In genomic region chr7:103651978-103652377, GRCh38 we compare ENCODE assay signal across 28 cellular contexts.
A peak's percentile ranks its signal among the peaks of the same experiment; 100 is the strongest.
DNase-seq lines count a peak whose midpoint lies in the region; FAIRE-seq and TF ChIP-seq lines count a peak whose summit lies in the region.
"Had no signal": no experiment of that assay in that cellular context is flagged by ENCODE, and none has a peak within 500 bp of the region (broad histone marks: within the 10 kb centered on the region; RNA-seq: fewer than 3 reads in every experiment).

No MANE protein-coding gene starts in this region.

- TF ChIP-seq CTCF in neural cell (IDR thresholded peaks at IDR 0.05; ENCODE audit: poor library complexity, severe bottlenecking) (no peak), mesothelial cell of epicardium (IDR thresholded peaks at IDR 0.05; ENCODE audit: unreplicated experiment) (no peak)

- H3K27ac ChIP-seq in SJCRH30 (peak overlapping the region; percentile 84), neural cell (ENCODE audit: low read length) (no peak overlapping the region)
- H3K27ac ChIP-seq: prostate gland, SK-N-MC, uterus had no signal

- peaks cover 5% of the 10 kb centered on the region for H3K36me3 Mint-ChIP-seq in mesothelial cell of epicardium

- H3K4me3 ChIP-seq in SJCRH30 (peak overlapping the region; percentile 37), neural cell (ENCODE audit: low read length) (no peak overlapping the region)
- H3K4me3 ChIP-seq: prostate gland, SK-N-MC, uterus had no signal

- H3K36me3 ChIP-seq in SJCRH30 (peaks cover 12% of the 10 kb centered on the region; the same call in 1 of the 2 replicates), neural cell (ENCODE audit: insufficient read depth, low read length) (peaks cover 3% of the 10 kb centered on the region)
- H3K36me3 ChIP-seq: prostate gland, uterus had no signal

- peak; percentile 39 for DNase-seq in NCI-H2227 (lab: John Stamatoyannopoulos, UW; ENCODE audit: unreplicated experiment)
- no peak for DNase-seq in NCI-H2227 treated with DMSO at 0.1 percent for 48 hours (lab: John Stamatoyannopoulos, UW)
- DNase-seq in NCI-H1105 treated with DMSO at 0.1 percent for 48 hours (lab: John Stamatoyannopoulos, UW), result peak; percentile 34
- DNase-seq in SJCRH30, result peak; percentile 65 to 93
- no peak for DNase-seq in mesothelial cell of epicardium (ENCODE audit: low spot score in 2 of 2, unreplicated experiment in 2 of 2)
- no peak for DNase-seq in amygdala (lab: John Stamatoyannopoulos, UW)
- DNase-seq in RCC 7860 (ENCODE audit: low spot score), result no peak
- DNase-seq: activated CD4-positive, alpha-beta T cell treated with anti-CD3 and anti-CD28 coated beads, Interleukin-2, amount 50 U/mL, for 48 hours; activated T-cell treated with anti-CD3 and anti-CD28 coated beads, Interleukin-2, amount 50 U/mL, for 48 hours; AML-193; CD4-positive, alpha-beta T cell; H7; KG1; midbrain; naive thymus-derived CD4-positive, alpha-beta T cell; nucleus accumbens; OCI-M1; stimulated activated CD4-positive, alpha-beta T cell treated with anti-CD3 and anti-CD28 coated beads, Interleukin-12 subunit alpha, Interleukin-12 subunit beta, amount 100 ng/mL, for 4 hours; stimulated activated CD4-positive, alpha-beta T cell treated with anti-CD3 and anti-CD28 coated beads, Interleukin-2, amount 100 ng/mL, for 48 hours; stimulated activated naive CD8-positive, alpha-beta T cell treated with anti-CD3 and anti-CD28 coated beads, Interleukin-15, amount 100 ng/mL, for 72 hours; uterus had no signal

- no peaks in the 10 kb centered on the region for H3K9me2 ChIP-seq in neural cell (ENCODE audit: insufficient read depth, low read length)

- no peak overlapping the region for H3K9ac ChIP-seq in neural cell (ENCODE audit: low read length)

- no peaks in the 10 kb centered on the region for H3K79me2 ChIP-seq in neural cell (replicated peaks; ENCODE audit: insufficient read depth, low read length)

- H3K9me3 Mint-ChIP-seq in mesothelial cell of epicardium, result peaks cover 17% of the 10 kb centered on the region

- no peak for TF ChIP-seq RAD21 in neural cell (conservative IDR thresholded peaks at IDR 0.05)

- H3K4me1 Mint-ChIP-seq in mesothelial cell of epicardium, result peaks cover 3% of the 10 kb centered on the region
- H3K4me1 Mint-ChIP-seq: naive thymus-derived CD4-positive, alpha-beta T cell; stimulated activated naive CD8-positive, alpha-beta T cell treated with anti-CD3 and anti-CD28 coated beads, Interleukin-15, amount 100 ng/mL, for 72 hours had no signal

- peaks cover 4% of the 10 kb centered on the region; the same call in 1 of the 2 replicates for H3K9me3 ChIP-seq in SJCRH30 (replicated peaks)
- no peaks in the 10 kb centered on the region for H3K9me3 ChIP-seq in neural cell (ENCODE audit: low read length)
- H3K9me3 ChIP-seq: prostate gland, uterus had no signal

- H3K27ac Mint-ChIP-seq in mesothelial cell of epicardium, result no peak overlapping the region
- H3K27ac Mint-ChIP-seq: CD4-positive, alpha-beta T cell; dendritic cell treated with granulocyte-macrophage colony-stimulating factor and Interleukin-4, amounts not matched to agents 40 ng/mL and 50 ng/mL, for 4 days; naive thymus-derived CD4-positive, alpha-beta T cell; stimulated activated naive CD8-positive, alpha-beta T cell treated with anti-CD3 and anti-CD28 coated beads, Interleukin-15, amount 100 ng/mL, for 72 hours had no signal

- H3K4me2 ChIP-seq in neural cell (ENCODE audit: low read length), result no peak overlapping the region

- no peak overlapping the region for H2AFZ ChIP-seq in neural cell (ENCODE audit: low read depth, low read length)

- TF ChIP-seq EP300 in neural cell (conservative IDR thresholded peaks at IDR 0.05; ENCODE audit: poor library complexity, severe bottlenecking), result peak; percentile 86

- H3K4me1 ChIP-seq in SJCRH30, result peaks cover 68% of the 10 kb centered on the region
- H3K4me1 ChIP-seq: prostate gland, uterus had no signal

- no peaks in the 10 kb centered on the region for H3K27me3 ChIP-seq in SJCRH30
- H3K27me3 ChIP-seq in neural cell (ENCODE audit: insufficient read depth, low read depth, low read length), result no peaks in the 10 kb centered on the region
- H3K27me3 ChIP-seq: uterus had no signal

- H3K4me3 Mint-ChIP-seq in mesothelial cell of epicardium, result no peak overlapping the region
- H3K4me3 Mint-ChIP-seq: CD4-positive, alpha-beta T cell; dendritic cell treated with granulocyte-macrophage colony-stimulating factor and Interleukin-4, amounts not matched to agents 40 ng/mL and 50 ng/mL, for 4 days; endodermal cell; naive thymus-derived CD4-positive, alpha-beta T cell; stimulated activated naive CD8-positive, alpha-beta T cell treated with anti-CD3 and anti-CD28 coated beads, Interleukin-15, amount 100 ng/mL, for 72 hours had no signal

- no peaks in the 10 kb centered on the region for H4K20me1 ChIP-seq in neural cell (ENCODE audit: insufficient read depth)

- peaks cover 5% of the 10 kb centered on the region for H3F3A ChIP-seq in neural cell (ENCODE audit: insufficient read depth, low read length, poor library complexity, severe bottlenecking)

- no peak for FAIRE-seq in RCC 7860 (lab: Jason Lieb, UNC)
- FAIRE-seq: islet of Langerhans, TTC549 had no signal

- peaks cover 2% of the 10 kb centered on the region for H3K27me3 Mint-ChIP-seq in mesothelial cell of epicardium (ENCODE audit: low read depth)
- H3K27me3 Mint-ChIP-seq: dendritic cell treated with granulocyte-macrophage colony-stimulating factor and Interleukin-4, amounts not matched to agents 40 ng/mL and 50 ng/mL, for 4 days; stimulated activated naive CD8-positive, alpha-beta T cell treated with anti-CD3 and anti-CD28 coated beads, Interleukin-15, amount 100 ng/mL, for 72 hours had no signal

TF ChIP-seq in neural cell, 6 proteins besides CTCF, POLR2A, EP300 and RAD21:
- TF ChIP-seq EZH2 (IDR thresholded peaks at IDR 0.05; ENCODE audit: borderline replicate concordance, insufficient read depth, low read length, poor library complexity, severe bottlenecking), result no peak
- no peak for TF ChIP-seq TAF1 (IDR thresholded peaks at IDR 0.05; ENCODE audit: low read depth)
- peak; percentile 66 for TF ChIP-seq REST (IDR thresholded peaks at IDR 0.05; ENCODE audit: borderline replicate concordance)
- peak; percentile 60 for TF ChIP-seq POLR2AphosphoS5 (IDR thresholded peaks at IDR 0.05)
- no peak for TF ChIP-seq MXI1 (conservative IDR thresholded peaks at IDR 0.05; ENCODE audit: poor library complexity, severe bottlenecking)
- TF ChIP-seq SMC3 (conservative IDR thresholded peaks at IDR 0.05; ENCODE audit: poor library complexity), result no peak

Comparison
In these comparisons a context has a peak if more than half of its experiments do, and no peak if none do; other contexts are left out.
1. DNase-seq: peak in NCI-H2227 (single experiment), NCI-H1105 treated with DMSO at 0.1 percent for 48 hours (single experiment) and SJCRH30 (2 of 2); none in NCI-H2227 treated with DMSO at 0.1 percent for 48 hours (single experiment), mesothelial cell of epicardium (0 of 2), amygdala (0 of 56) and RCC 7860 (single experiment).